In the genomic region with DNA sequence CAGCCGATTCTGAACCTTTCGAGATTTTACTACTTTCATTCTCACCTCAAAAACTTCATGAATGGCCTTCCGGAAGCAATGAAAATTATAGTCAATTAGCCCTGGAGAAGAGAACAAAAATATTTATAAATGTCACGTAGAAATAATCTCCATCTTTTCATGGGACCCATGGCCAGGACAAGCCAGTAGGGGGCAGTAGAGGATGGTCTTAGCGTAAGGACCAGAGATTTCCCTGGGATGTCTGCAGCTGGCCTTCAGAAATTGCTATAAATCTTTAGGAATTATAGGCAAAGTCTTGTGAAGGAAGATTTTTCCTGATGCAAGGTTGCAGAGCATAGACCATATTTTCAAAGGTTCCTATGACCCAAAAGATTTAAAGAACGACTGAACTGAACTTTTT, we compare ENCODE assay signal across 8 cellular contexts. TPM values are rescaled to one million over a fixed set of nuclear protein-coding genes. Genes with fewer than 3 reads are reported as not detected.
DNase-seq lines count a peak whose midpoint lies in the region; ATAC-seq and TF ChIP-seq lines count a peak whose summit lies in the region.

No MANE protein-coding gene starts in this region.

- WGBS in esophagus squamous epithelium, 2 donors: 24 to 27% methylated on average over 6 of the region's 6 CpGs
- WGBS in transverse colon (ENCODE audit: low coverage in 1 of 2), 2 donors: 14 to 17% methylated on average over 5 to 6 of the region's 6 CpGs

- H3K4me2 ChIP-seq in neural cell (ENCODE audit: low read length): no peak overlapping the region

- no peak overlapping the region for H3K4me3 Mint-ChIP-seq in activated T-helper 17 cell treated with anti-CD3 and anti-CD28 coated beads, Interleukin-2, amount 50 U/mL, for 72 hours

- H3K4me1 ChIP-seq in esophagus squamous epithelium (peaks cover 0 to 22% (median 14%) of the 10 kb centered on the region in 3 donors), transverse colon (peaks cover 0 to 20% (median 10%) of the 10 kb centered on the region in 4 donors)

- H4K20me1 ChIP-seq in neural cell (ENCODE audit: insufficient read depth): no peaks in the 10 kb centered on the region

- DNase-seq in GM12864 (ENCODE audit: low read depth): no peak
- peak; percentile 49 to 70 for DNase-seq in NCI-H446 (lab: John Stamatoyannopoulos, UW)
- peak; percentile 82 for DNase-seq in activated CD8-positive, alpha-beta memory T cell treated with anti-CD3 and anti-CD28 coated beads, Interleukin-2, amount 50 U/mL, for 48 hours
- DNase-seq in esophagus squamous epithelium (lab: John Stamatoyannopoulos, UW): no peak
- peak; percentile 69 for DNase-seq in transverse colon

- ATAC-seq in activated T-helper 17 cell treated with anti-CD3 and anti-CD28 coated beads, Interleukin-2, amount 50 U/mL, for 72 hours (replicated peaks): no peak

- H3K27ac ChIP-seq in 22Rv1 (no peak overlapping the region), esophagus squamous epithelium (no peak overlapping the region), neural cell (ENCODE audit: low read length) (no peak overlapping the region), transverse colon (peak overlapping the region in 1 of 4 donors; percentile 33)

- no peaks in the 10 kb centered on the region for H3K79me2 ChIP-seq in neural cell (replicated peaks; ENCODE audit: insufficient read depth, low read length)

- no peak for TF ChIP-seq EP300 in neural cell (conservative IDR thresholded peaks at IDR 0.05; ENCODE audit: poor library complexity, severe bottlenecking)
- no peak for TF ChIP-seq EP300 in transverse colon (IDR thresholded peaks at IDR 0.05; ENCODE audit: low read depth)

- intact Hi-C loops in esophagus squamous epithelium (cut with DNase I): loop anchor here (5.0 kb wide), 2 partner anchors 244 to 381 kb away; no protein-coding TSS in a partner anchor
- intact Hi-C loops in transverse colon (cut with DNase I; ENCODE audit: low total_unique reads): no loop called here

- no peaks in the 10 kb centered on the region for H3F3A ChIP-seq in neural cell (ENCODE audit: insufficient read depth, low read length, poor library complexity, severe bottlenecking)

- TF ChIP-seq CTCF in 22Rv1 (IDR thresholded peaks at IDR 0.05): peak; percentile 89
- peak; percentile 81 for TF ChIP-seq CTCF in GM12864 (IDR thresholded peaks at IDR 0.05; ENCODE audit: low read depth, low read length, missing control alignments)
- TF ChIP-seq CTCF in esophagus squamous epithelium (IDR thresholded peaks at IDR 0.05): peak in 5 of 6 experiments; percentile 64 to 80 (median 71)
- peak; percentile 80 for TF ChIP-seq CTCF in neural cell (IDR thresholded peaks at IDR 0.05; ENCODE audit: poor library complexity, severe bottlenecking)
- TF ChIP-seq CTCF in transverse colon (IDR thresholded peaks at IDR 0.05): peak; percentile 64 to 90 (median 80)

- no peaks in the 10 kb centered on the region for H3K36me3 Mint-ChIP-seq in activated T-helper 17 cell treated with anti-CD3 and anti-CD28 coated beads, Interleukin-2, amount 50 U/mL, for 72 hours (ENCODE audit: low read depth)

- no peaks in the 10 kb centered on the region for H3K9me3 Mint-ChIP-seq in activated T-helper 17 cell treated with anti-CD3 and anti-CD28 coated beads, Interleukin-2, amount 50 U/mL, for 72 hours

- peaks cover 8% of the 10 kb centered on the region for H3K4me1 Mint-ChIP-seq in activated T-helper 17 cell treated with anti-CD3 and anti-CD28 coated beads, Interleukin-2, amount 50 U/mL, for 72 hours

- H3K9me2 ChIP-seq in neural cell (ENCODE audit: insufficient read depth, low read length): no peaks in the 10 kb centered on the region

- H3K27me3 Mint-ChIP-seq in activated T-helper 17 cell treated with anti-CD3 and anti-CD28 coated beads, Interleukin-2, amount 50 U/mL, for 72 hours: no peaks in the 10 kb centered on the region

- peak; percentile 80 for TF ChIP-seq RAD21 in neural cell (conservative IDR thresholded peaks at IDR 0.05)

- peaks cover 0 to 14% (median 0%) of the 10 kb centered on the region in 3 donors for H3K36me3 ChIP-seq in esophagus squamous epithelium
- H3K36me3 ChIP-seq in neural cell (ENCODE audit: insufficient read depth, low read length): no peaks in the 10 kb centered on the region
- no peaks in the 10 kb centered on the region for H3K36me3 ChIP-seq in transverse colon

- no peak overlapping the region for H3K9ac ChIP-seq in neural cell (ENCODE audit: low read length)

- no peaks in the 10 kb centered on the region for H3K9me3 ChIP-seq in esophagus squamous epithelium
- H3K9me3 ChIP-seq in neural cell (ENCODE audit: low read length): no peaks in the 10 kb centered on the region
- H3K9me3 ChIP-seq in transverse colon: no peaks in the 10 kb centered on the region

- in situ Hi-C loops in transverse colon (cut with MboI; ENCODE audit: low pct_ligation_motif_present in 1 of 4, low pct_unique_long_range_greater_than_20kb in 1 of 4, low sequenced_read_pairs in 3 of 4): loop anchor here in 2 of 4 donors (25.0 kb wide), 2 partner anchors 256 to 381 kb away; a partner anchor contains a TSS

- no peak for TF ChIP-seq POLR2A in esophagus squamous epithelium (IDR thresholded peaks at IDR 0.05)
- TF ChIP-seq POLR2A in transverse colon (IDR thresholded peaks at IDR 0.05): no peak

- H3K27me3 ChIP-seq in esophagus squamous epithelium: no peaks in the 10 kb centered on the region
- H3K27me3 ChIP-seq in neural cell (ENCODE audit: insufficient read depth, low read depth, low read length): no peaks in the 10 kb centered on the region
- H3K27me3 ChIP-seq in transverse colon: no peaks in the 10 kb centered on the region

- H2AFZ ChIP-seq in neural cell (ENCODE audit: low read depth, low read length): no peak overlapping the region

- no peak overlapping the region for H3K27ac Mint-ChIP-seq in activated T-helper 17 cell treated with anti-CD3 and anti-CD28 coated beads, Interleukin-2, amount 50 U/mL, for 72 hours

- H3K4me3 ChIP-seq in GM12864 (ENCODE audit: low read depth, low read length) (no peak overlapping the region), esophagus squamous epithelium (no peak overlapping the region), neural cell (ENCODE audit: low read length) (no peak overlapping the region), transverse colon (no peak overlapping the region)

TF ChIP-seq in neural cell, 6 proteins besides CTCF, POLR2A, EP300 and RAD21:
- no peak for TF ChIP-seq TAF1 (IDR thresholded peaks at IDR 0.05; ENCODE audit: low read depth)
- no peak for TF ChIP-seq POLR2AphosphoS5 (IDR thresholded peaks at IDR 0.05)
- peak; percentile 76 for TF ChIP-seq SMC3 (conservative IDR thresholded peaks at IDR 0.05; ENCODE audit: poor library complexity)
- no peak for TF ChIP-seq EZH2 (IDR thresholded peaks at IDR 0.05; ENCODE audit: borderline replicate concordance, insufficient read depth, low read length, poor library complexity, severe bottlenecking)
- TF ChIP-seq MXI1 (conservative IDR thresholded peaks at IDR 0.05; ENCODE audit: poor library complexity, severe bottlenecking): no peak
TF ChIP-seq in neural cell: peak in this region for 1.

RNA-seq across cellular contexts. Expression of a gene that starts 15.6 kb away (rescaled TPM):
- total RNA-seq in esophagus squamous epithelium (10 to 100 TPM; 27.2 to 37.3 (median 29.9) TPM), transverse colon (10 to 100 TPM; 27.3 to 52.9 (median 38.2) TPM)
- 44.9 and 47.2 TPM in 2 replicates for polyA plus RNA-seq in neural cell
- 50.6 and 53.5 TPM in 2 replicates for polyA minus RNA-seq in neural cell
- total RNA-seq in activated T-helper 17 cell treated with anti-CD3 and anti-CD28 coated beads, Interleukin-2, amount 50 U/mL, for 72 hours: 10 to 100 TPM; 18.1 to 25.4 TPM

RNA-seq across cellular contexts. Expression of a gene that starts 44.0 kb away (rescaled TPM):
- total RNA-seq in esophagus squamous epithelium (10 to 100 TPM; 21.1 to 67.1 (median 33.9) TPM), transverse colon (1 to 10 TPM in 3 of 4 donors, under 1 TPM in 1; 0.80 to 7.0 (median 2.2) TPM)
- polyA plus RNA-seq in neural cell: 32.2 and 34.1 TPM in 2 replicates
- polyA minus RNA-seq in neural cell: 79.6 and 83.0 TPM in 2 replicates
- 10 to 100 TPM in 1 of 2 donors, 1 to 10 TPM in 1; 8.8 to 22.3 TPM for total RNA-seq in activated T-helper 17 cell treated with anti-CD3 and anti-CD28 coated beads, Interleukin-2, amount 50 U/mL, for 72 hours

RNA-seq across cellular contexts. Expression of a gene that starts 53.0 kb away (rescaled TPM):
- under 1 TPM in 1 of 4 donors, not detected in 3; 0.19 TPM for total RNA-seq in esophagus squamous epithelium
- polyA plus RNA-seq in neural cell: 0.16 and 0.31 TPM in 2 replicates
- polyA minus RNA-seq in neural cell: not detected in 2 replicates
- total RNA-seq in transverse colon: 1 to 10 TPM in 3 of 4 donors, not detected in 1; 1.1 to 4.3 (median 1.2) TPM
- total RNA-seq in activated T-helper 17 cell treated with anti-CD3 and anti-CD28 coated beads, Interleukin-2, amount 50 U/mL, for 72 hours: under 1 TPM; 0.64 to 0.71 TPM

Comparison
In these comparisons a context has a peak if more than half of its experiments do, and no peak if none do; other contexts are left out.
1. DNase-seq: peak in NCI-H446 (2 of 2), activated CD8-positive, alpha-beta memory T cell treated with anti-CD3 and anti-CD28 coated beads, Interleukin-2, amount 50 U/mL, for 48 hours (single experiment) and transverse colon (single experiment); none in GM12864 (single experiment) and esophagus squamous epithelium (single experiment).
2. Peak in every context shown above with its lines, with median percentiles within 50 percentile points of each other: CTCF ChIP-seq.